ENCODE assay signal across 8 cellular contexts in the genomic region with DNA sequence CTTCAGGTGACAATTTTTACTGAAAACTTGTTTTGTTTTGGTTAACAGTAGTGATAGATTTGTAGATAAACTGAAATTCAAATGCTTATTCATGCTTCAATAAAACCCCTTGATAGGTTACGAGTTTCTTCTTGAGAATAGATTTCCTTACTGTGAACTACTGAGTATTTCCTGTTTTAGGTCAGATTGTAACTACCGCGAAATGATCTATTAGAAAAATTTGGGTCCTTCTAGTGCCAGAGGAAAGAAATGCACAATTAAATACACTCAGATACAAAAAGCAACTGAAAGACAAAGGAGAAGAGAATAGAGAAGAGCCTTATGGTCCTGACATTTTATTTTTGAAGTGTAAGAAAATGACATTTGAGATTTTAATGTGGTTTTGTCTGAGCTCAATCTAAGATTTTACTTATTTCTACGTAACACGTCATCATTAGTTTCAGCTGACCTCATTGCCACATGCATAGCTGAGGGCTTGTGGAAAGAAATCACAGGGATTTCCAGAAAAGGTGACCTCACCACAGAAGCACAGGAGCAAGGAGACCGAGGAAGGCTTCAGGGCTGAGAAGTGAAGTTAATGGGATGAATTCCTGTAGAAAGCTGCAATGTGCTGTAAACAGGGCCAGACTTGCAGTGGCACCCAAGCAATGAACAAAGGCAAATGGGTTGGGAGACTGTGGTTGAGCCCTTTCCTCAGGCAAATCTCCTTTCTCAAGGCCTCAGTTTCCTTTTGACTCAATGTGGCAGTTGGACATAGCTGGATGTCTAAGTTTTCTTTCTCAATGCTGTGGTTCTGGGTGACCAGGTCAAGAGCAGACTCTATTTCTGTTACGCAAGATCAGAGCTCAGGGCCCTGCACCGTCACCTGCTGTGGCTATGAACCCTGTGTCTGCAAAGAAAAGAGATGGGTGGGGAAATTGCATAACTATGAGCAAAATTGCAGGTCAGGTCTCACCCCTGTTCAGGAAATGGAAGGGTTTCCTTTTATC.
DNase-seq lines count a peak whose midpoint lies in the region; ATAC-seq lines count a peak whose summit lies in the region.

No MANE protein-coding gene starts in this region.

- peak; percentile 96 for ATAC-seq in GM21515 (IDR thresholded peaks at IDR 0.05; ENCODE audit: unreplicated experiment)
- peak; percentile 28 to 80 for ATAC-seq in activated naive CD4-positive, alpha-beta T cell treated with anti-CD3 and anti-CD28 coated beads, Interleukin-2, amount 50 U/mL, for 72 hours

- H3K27ac Mint-ChIP-seq in activated naive CD4-positive, alpha-beta T cell treated with anti-CD3 and anti-CD28 coated beads, Interleukin-2, amount 50 U/mL, for 72 hours: no peak overlapping the region

- DNase-seq in ELR (ENCODE audit: low read depth) (peak; percentile 43), HPDE6-E6E7 (ENCODE audit: extremely low spot score) (peak; percentile 85), mucosa of gallbladder (ENCODE audit: low spot score) (peak; percentile 31), cerebellar nuclear complex (lab: John Stamatoyannopoulos, UW) (no peak), T-helper 9 cell (no peak), NCI-H2227 treated with DMSO at 0.1 percent for 48 hours (lab: John Stamatoyannopoulos, UW) (no peak)
- DNase-seq in activated naive CD4-positive, alpha-beta T cell treated with anti-CD3 and anti-CD28 coated beads, Interleukin-2, amount 50 U/mL, for 72 hours (ENCODE audit: low spot score in 2 of 2): no peak

- H3K9me3 Mint-ChIP-seq in activated naive CD4-positive, alpha-beta T cell treated with anti-CD3 and anti-CD28 coated beads, Interleukin-2, amount 50 U/mL, for 72 hours: peaks cover 0 to 5% of the 10 kb centered on the region in 2 donors

- H3K36me3 Mint-ChIP-seq in activated naive CD4-positive, alpha-beta T cell treated with anti-CD3 and anti-CD28 coated beads, Interleukin-2, amount 50 U/mL, for 72 hours: no peaks in the 10 kb centered on the region

Comparison
In these comparisons a context has a peak if more than half of its experiments do, and no peak if none do; other contexts are left out.
1. DNase-seq: peak in ELR (single experiment), HPDE6-E6E7 (single experiment) and mucosa of gallbladder (single experiment); none in activated naive CD4-positive, alpha-beta T cell treated with anti-CD3 and anti-CD28 coated beads, Interleukin-2, amount 50 U/mL, for 72 hours (0 of 2), cerebellar nuclear complex (0 of 2), T-helper 9 cell (single experiment) and NCI-H2227 treated with DMSO at 0.1 percent for 48 hours (single experiment).